8 cellular contexts compared by ENCODE assay signal in genomic region chr2:70089220-70089945, GRCh38. TPM values are rescaled to one million over a fixed set of nuclear protein-coding genes. Genes with fewer than 3 reads are reported as not detected.
A peak's percentile ranks its signal among the peaks of the same experiment; 100 is the strongest.
DNase-seq lines count a peak whose midpoint lies in the region; ATAC-seq and TF ChIP-seq lines count a peak whose summit lies in the region.

No MANE protein-coding gene starts in this region.

- H3K4me3 ChIP-seq in LNCaP clone FGC (ENCODE audit: low read depth, low read length), result peak overlapping the region; percentile 76
- peak overlapping the region; percentile 67 to 91 (median 68) for H3K4me3 ChIP-seq in esophagus squamous epithelium
- H3K4me3 ChIP-seq in parathyroid adenoma (ENCODE audit: low read depth, low read length), result peak overlapping the region; percentile 93

- H2AFZ ChIP-seq in parathyroid adenoma, result no peak overlapping the region

- no peak for TF ChIP-seq CTCF in LNCaP clone FGC (IDR thresholded peaks at IDR 0.05; ENCODE audit: control insufficient read depth, extremely low read depth, insufficient read depth)
- no peak for TF ChIP-seq CTCF in esophagus squamous epithelium (IDR thresholded peaks at IDR 0.05)
- no peak for TF ChIP-seq CTCF in parathyroid adenoma (IDR thresholded peaks at IDR 0.05)

- no peaks in the 10 kb centered on the region for H3K27me3 Mint-ChIP-seq in activated CD4-positive, alpha-beta T cell treated with anti-CD3 and anti-CD28 coated beads, Interleukin-2, amount 10 ng/mL, durations not matched to agents 24 days and 14 days

- no peaks in the 10 kb centered on the region for H3K27me3 ChIP-seq in esophagus squamous epithelium
- H3K27me3 ChIP-seq in parathyroid adenoma (ENCODE audit: control insufficient read depth, insufficient read depth, low read length), result no peaks in the 10 kb centered on the region

- H3K4me1 Mint-ChIP-seq in activated CD4-positive, alpha-beta T cell treated with anti-CD3 and anti-CD28 coated beads, Interleukin-2, amount 10 ng/mL, durations not matched to agents 24 days and 14 days, result peaks cover 48% of the 10 kb centered on the region

- H3K36me3 Mint-ChIP-seq in activated CD4-positive, alpha-beta T cell treated with anti-CD3 and anti-CD28 coated beads, Interleukin-2, amount 10 ng/mL, durations not matched to agents 24 days and 14 days (ENCODE audit: low read depth), result peaks cover 53% of the 10 kb centered on the region

- peak overlapping the region; percentile 98 to 100 (median 100) for H3K27ac ChIP-seq in esophagus squamous epithelium
- H3K27ac ChIP-seq in parathyroid adenoma, result peak overlapping the region; percentile 100

- H3K4me2 ChIP-seq in parathyroid adenoma (ENCODE audit: low read length), result peak overlapping the region; percentile 90

- DNase-seq in DMS114 treated with DMSO at 0.1 percent for 48 hours (lab: John Stamatoyannopoulos, UW; ENCODE audit: unreplicated experiment) (peak; percentile 26), LNCaP clone FGC (ENCODE audit: low read depth) (no peak), esophagus squamous epithelium (lab: John Stamatoyannopoulos, UW) (no peak), KG1 (lab: John Stamatoyannopoulos, UW) (no peak), amniotic stem cell (lab: John Stamatoyannopoulos, UW) (no peak)
- DNase-seq in activated CD4-positive, alpha-beta T cell treated with anti-CD3 and anti-CD28 coated beads, Interleukin-2, amount 10 ng/mL, durations not matched to agents 24 days and 14 days, result peak; percentile 69

- peak overlapping the region; percentile 98 for H3K27ac Mint-ChIP-seq in activated CD4-positive, alpha-beta T cell treated with anti-CD3 and anti-CD28 coated beads, Interleukin-2, amount 10 ng/mL, durations not matched to agents 24 days and 14 days

- peaks cover 6% of the 10 kb centered on the region for H3K79me2 ChIP-seq in parathyroid adenoma

- TF ChIP-seq POLR2A in esophagus squamous epithelium (IDR thresholded peaks at IDR 0.05), result no peak

- H3K36me3 ChIP-seq in esophagus squamous epithelium, result no peaks in the 10 kb centered on the region
- peaks cover 2% of the 10 kb centered on the region for H3K36me3 ChIP-seq in parathyroid adenoma (ENCODE audit: control insufficient read depth, insufficient read depth, low read length)

- H3K4me1 ChIP-seq in esophagus squamous epithelium, result peaks cover 25 to 54% (median 31%) of the 10 kb centered on the region in 3 donors
- peaks cover 18% of the 10 kb centered on the region for H3K4me1 ChIP-seq in parathyroid adenoma

- H3K9ac ChIP-seq in parathyroid adenoma, result peak overlapping the region; percentile 10

- 10% methylated on average over 10 to 11 of the region's 11 CpGs for WGBS in esophagus squamous epithelium, 2 donors

- ATAC-seq in esophagus mucosa, result no peak

- H3K9me3 ChIP-seq in esophagus squamous epithelium (no peaks in the 10 kb centered on the region), parathyroid adenoma (ENCODE audit: control insufficient read depth, low read length) (no peaks in the 10 kb centered on the region)

- H3K4me3 Mint-ChIP-seq in activated CD4-positive, alpha-beta T cell treated with anti-CD3 and anti-CD28 coated beads, Interleukin-2, amount 10 ng/mL, durations not matched to agents 24 days and 14 days, result peak overlapping the region; percentile 96

- H3K9me3 Mint-ChIP-seq in activated CD4-positive, alpha-beta T cell treated with anti-CD3 and anti-CD28 coated beads, Interleukin-2, amount 10 ng/mL, durations not matched to agents 24 days and 14 days, result no peaks in the 10 kb centered on the region

- intact Hi-C loops in activated CD4-positive, alpha-beta T cell treated with anti-CD3 and anti-CD28 coated beads, Interleukin-2, amount 10 ng/mL, durations not matched to agents 24 days and 14 days (cut with micrococcal nuclease), result loop anchor here (2.0 to 10.0 kb wide), 6 partner anchors 15 to 1325 kb away; partner anchors contain the start of genes AAK1, GMCL1 and SNRPG
- intact Hi-C loops in esophagus squamous epithelium (cut with DNase I), result loop anchor here (5.0 to 10.0 kb wide), 2 partner anchors 53 to 345 kb away; partner anchors contain the start of gene ANXA4

RNA-seq across cellular contexts. Expression of gene PCBP1, which starts 2.1 kb away (rescaled TPM):
- total RNA-seq in activated CD4-positive, alpha-beta T cell treated with anti-CD3 and anti-CD28 coated beads, Interleukin-2, amount 10 ng/mL, durations not matched to agents 24 days and 14 days, result 443 and 447 TPM in 2 replicates
- total RNA-seq in esophagus squamous epithelium, result 100 to 1,000 TPM in 3 of 4 donors, 10 to 100 TPM in 1; 96.8 to 205 (median 177) TPM
- total RNA-seq in esophagus mucosa, result 214 TPM

Comparison
In these comparisons a context has a peak if more than half of its experiments do, and no peak if none do; other contexts are left out.
1. DNase-seq: peak in DMS114 treated with DMSO at 0.1 percent for 48 hours (single experiment) and activated CD4-positive, alpha-beta T cell treated with anti-CD3 and anti-CD28 coated beads, Interleukin-2, amount 10 ng/mL, durations not matched to agents 24 days and 14 days (single experiment); none in LNCaP clone FGC (single experiment), esophagus squamous epithelium (single experiment), KG1 (single experiment) and amniotic stem cell (single experiment).
2. Peak in every context shown above with its lines, with median percentiles within 50 percentile points of each other: H3K4me3 ChIP-seq.